1 cellular context compared by ENCODE assay signal in the genomic region with DNA sequence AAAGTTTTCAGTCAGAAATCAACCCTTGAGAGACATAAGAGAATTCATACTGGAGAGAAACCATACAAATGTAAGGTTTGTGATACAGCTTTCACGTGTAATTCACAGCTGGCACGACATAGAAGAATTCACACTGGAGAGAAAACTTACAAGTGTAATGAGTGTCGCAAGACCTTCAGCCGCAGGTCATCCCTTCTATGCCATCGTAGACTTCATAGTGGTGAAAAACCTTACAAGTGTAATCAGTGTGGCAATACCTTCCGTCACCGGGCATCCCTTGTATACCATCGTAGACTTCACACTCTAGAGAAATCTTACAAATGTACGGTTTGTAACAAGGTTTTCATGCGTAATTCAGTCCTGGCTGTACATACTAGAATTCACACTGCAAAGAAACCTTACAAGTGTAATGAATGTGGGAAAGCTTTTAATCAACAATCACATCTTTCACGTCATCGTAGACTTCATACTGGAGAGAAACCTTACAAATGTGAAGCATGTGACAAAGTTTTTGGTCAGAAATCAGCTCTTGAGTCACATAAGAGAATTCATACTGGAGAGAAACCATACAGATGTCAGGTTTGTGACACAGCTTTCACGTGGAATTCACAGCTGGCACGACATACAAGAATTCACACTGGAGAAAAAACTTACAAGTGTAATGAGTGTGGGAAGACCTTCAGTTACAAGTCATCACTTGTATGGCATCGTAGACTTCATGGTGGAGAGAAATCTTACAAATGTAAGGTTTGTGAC.
A peak's percentile ranks its signal among the peaks of the same experiment; 100 is the strongest.
TF ChIP-seq lines count a peak whose summit lies in the region.

No MANE protein-coding gene starts in this region.

TF ChIP-seq in HEK293, 187 proteins besides CTCF, POLR2A, EP300 and RAD21 (continued from another document):
- TF ChIP-seq, protein P1, sequence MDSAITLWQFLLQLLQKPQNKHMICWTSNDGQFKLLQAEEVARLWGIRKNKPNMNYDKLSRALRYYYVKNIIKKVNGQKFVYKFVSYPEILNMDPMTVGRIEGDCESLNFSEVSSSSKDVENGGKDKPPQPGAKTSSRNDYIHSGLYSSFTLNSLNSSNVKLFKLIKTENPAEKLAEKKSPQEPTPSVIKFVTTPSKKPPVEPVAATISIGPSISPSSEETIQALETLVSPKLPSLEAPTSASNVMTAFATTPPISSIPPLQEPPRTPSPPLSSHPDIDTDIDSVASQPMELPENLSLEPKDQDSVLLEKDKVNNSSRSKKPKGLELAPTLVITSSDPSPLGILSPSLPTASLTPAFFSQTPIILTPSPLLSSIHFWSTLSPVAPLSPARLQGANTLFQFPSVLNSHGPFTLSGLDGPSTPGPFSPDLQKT (IDR thresholded peaks at IDR 0.05; ENCODE audit: borderline replicate concordance, low read depth, low read length): no peak
- TF ChIP-seq MZF1 (tag by site-specific recombination; IDR thresholded peaks at IDR 0.05; ENCODE audit: borderline replicate concordance) (no peak), ZNF473 (tag by site-specific recombination; IDR thresholded peaks at IDR 0.05) (no peak), SP3 (tag by site-specific recombination; IDR thresholded peaks at IDR 0.05) (no peak), ZEB2 (tag by site-specific recombination; IDR thresholded peaks at IDR 0.05) (no peak), ZNF274 (IDR thresholded peaks at IDR 0.05; ENCODE audit: low read length) (no peak), ZNF274 (tag by site-specific recombination; IDR thresholded peaks at IDR 0.05; ENCODE audit: borderline replicate concordance) (peak; percentile 84; the same call in 1 of the 2 replicates), ZNF48 (tag by site-specific recombination; IDR thresholded peaks at IDR 0.05) (no peak), SP7 (tag by site-specific recombination; IDR thresholded peaks at IDR 0.05) (no peak), SETDB1 (IDR thresholded peaks at IDR 0.05; ENCODE audit: insufficient read length, low read length) (peak; percentile 78)
- TF ChIP-seq, protein P2, sequence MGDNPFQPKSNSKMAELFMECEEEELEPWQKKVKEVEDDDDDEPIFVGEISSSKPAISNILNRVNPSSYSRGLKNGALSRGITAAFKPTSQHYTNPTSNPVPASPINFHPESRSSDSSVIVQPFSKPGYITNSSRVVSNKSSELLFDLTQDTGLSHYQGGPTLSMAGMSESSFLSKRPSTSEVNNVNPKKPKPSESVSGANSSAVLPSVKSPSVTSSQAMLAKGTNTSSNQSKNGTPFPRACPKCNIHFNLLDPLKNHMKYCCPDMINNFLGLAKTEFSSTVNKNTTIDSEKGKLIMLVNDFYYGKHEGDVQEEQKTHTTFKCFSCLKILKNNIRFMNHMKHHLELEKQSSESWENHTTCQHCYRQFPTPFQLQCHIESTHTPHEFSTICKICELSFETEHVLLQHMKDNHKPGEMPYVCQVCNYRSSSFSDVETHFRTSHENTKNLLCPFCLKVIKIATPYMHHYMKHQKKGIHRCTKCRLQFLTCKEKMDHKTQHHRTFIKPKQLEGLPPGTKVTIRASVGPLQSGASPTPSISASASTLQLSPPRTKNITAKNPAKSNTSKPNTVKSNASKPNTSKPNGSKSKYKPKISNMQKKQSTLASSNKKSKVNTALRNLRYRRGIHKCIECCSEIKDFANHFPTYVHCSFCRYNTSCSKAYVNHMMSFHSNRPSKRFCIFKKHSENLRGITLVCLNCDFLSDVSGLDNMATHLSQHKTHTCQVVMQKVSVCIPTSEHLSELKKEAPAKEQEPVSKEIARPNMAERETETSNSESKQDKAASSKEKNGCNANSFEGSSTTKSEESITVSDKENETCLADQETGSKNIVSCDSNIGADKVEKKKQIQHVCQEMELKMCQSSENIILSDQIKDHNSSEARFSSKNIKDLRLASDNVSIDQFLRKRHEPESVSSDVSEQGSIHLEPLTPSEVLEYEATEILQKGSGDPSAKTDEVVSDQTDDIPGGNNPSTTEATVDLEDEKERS (tag by site-specific recombination; IDR thresholded peaks at IDR 0.05): no peak
- TF ChIP-seq, protein P3, sequence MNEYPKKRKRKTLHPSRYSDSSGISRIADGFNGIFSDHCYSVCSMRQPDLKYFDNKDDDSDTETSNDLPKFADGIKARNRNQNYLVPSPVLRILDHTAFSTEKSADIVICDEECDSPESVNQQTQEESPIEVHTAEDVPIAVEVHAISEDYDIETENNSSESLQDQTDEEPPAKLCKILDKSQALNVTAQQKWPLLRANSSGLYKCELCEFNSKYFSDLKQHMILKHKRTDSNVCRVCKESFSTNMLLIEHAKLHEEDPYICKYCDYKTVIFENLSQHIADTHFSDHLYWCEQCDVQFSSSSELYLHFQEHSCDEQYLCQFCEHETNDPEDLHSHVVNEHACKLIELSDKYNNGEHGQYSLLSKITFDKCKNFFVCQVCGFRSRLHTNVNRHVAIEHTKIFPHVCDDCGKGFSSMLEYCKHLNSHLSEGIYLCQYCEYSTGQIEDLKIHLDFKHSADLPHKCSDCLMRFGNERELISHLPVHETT (tag by site-specific recombination; IDR thresholded peaks at IDR 0.05): no peak
